8 cellular contexts compared by ENCODE assay signal in the genomic region with DNA sequence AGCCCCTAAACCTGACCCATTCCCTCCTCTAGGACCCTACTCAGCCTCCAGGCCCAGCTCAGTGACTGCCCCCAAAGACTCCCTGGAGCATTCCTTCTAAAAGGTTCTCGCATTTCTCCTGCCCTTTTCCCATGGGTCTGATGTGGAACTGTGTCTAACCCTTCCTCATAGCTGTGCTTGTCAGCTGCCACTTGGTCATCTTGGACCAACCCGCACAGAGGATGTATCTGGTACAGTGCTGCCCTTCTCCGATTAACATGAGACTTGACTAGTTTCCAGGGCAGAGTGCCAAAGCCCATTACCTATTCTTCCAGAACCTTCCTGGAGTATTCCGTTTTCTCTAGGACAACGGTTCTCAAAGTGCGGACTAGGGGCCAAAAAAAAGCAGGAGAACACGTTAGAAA. TPM values are rescaled to one million over a fixed set of nuclear protein-coding genes. Genes with fewer than 3 reads are reported as not detected.
DNase-seq lines count a peak whose midpoint lies in the region; ATAC-seq and TF ChIP-seq lines count a peak whose summit lies in the region.

No MANE protein-coding gene starts in this region.

- intact Hi-C loops in mammary epithelial cell (cut with micrococcal nuclease), result loop anchor here (1.0 to 2.0 kb wide), 2 partner anchors 51 to 277 kb away; partner anchors contain the start of gene GFPT1
- intact Hi-C loops in right lobe of liver (cut with DNase I), result no loop called here
- intact Hi-C loops in thyroid gland (cut with DNase I), result no loop called here

- H3K4me3 ChIP-seq in mammary epithelial cell (replicated peaks in 1 of 3; ENCODE audit: insufficient read depth in 1 of 3, low read depth in 2 of 3, low read length in 3 of 3), result peak overlapping the region; percentile 61 to 89 (median 69)
- H3K4me3 ChIP-seq in right lobe of liver, result peak overlapping the region; percentile 82 to 96 (median 92)
- peak overlapping the region; percentile 43 to 91 (median 64) for H3K4me3 ChIP-seq in thyroid gland (replicated peaks in 1 of 3)

- TF ChIP-seq POLR2A in right lobe of liver (IDR thresholded peaks at IDR 0.05) (no peak), thyroid gland (IDR thresholded peaks at IDR 0.05) (no peak)

- peak overlapping the region; percentile 83 for H3K9ac ChIP-seq in mammary epithelial cell (ENCODE audit: insufficient read depth, low read length)

- ATAC-seq in right lobe of liver, result peak; percentile 40 to 57 (median 43)

- 13% methylated on average over 7 of the region's 7 CpGs for WGBS in mammary epithelial cell (ENCODE audit: low coverage, missing lambda C conversion rate)
- WGBS in right lobe of liver (ENCODE audit: insufficient coverage, low coverage, low lambda C conversion rate, missing lambda C conversion rate), result 63% methylated on average over 7 of the region's 7 CpGs
- WGBS in thyroid gland, 2 donors, result 34 to 41% methylated on average over 7 of the region's 7 CpGs

- CTCF ChIA-PET in mammary epithelial cell (lab: Charles Lee; ENCODE audit: low non-redundant PET), result interaction anchor here (0.7 kb wide), 1 partner anchor 184 kb away, joined by 3 read pairs; no protein-coding TSS in a partner anchor

- peak overlapping the region; percentile 83 for H3K4me2 ChIP-seq in mammary epithelial cell (ENCODE audit: insufficient read depth, low read depth, low read length)

- peak; percentile 56 for DNase-seq in DMS79 (lab: John Stamatoyannopoulos, UW)
- peak; percentile 71 for DNase-seq in LHCN-M2 (ENCODE audit: low read depth)
- no peak for DNase-seq in mammary epithelial cell
- peak in 1 of 3 donors; percentile 53 for DNase-seq in right lobe of liver
- DNase-seq in thyroid gland, result peak; percentile 69 to 76
- no peak for DNase-seq in NCI-H1694 (lab: John Stamatoyannopoulos, UW)
- no peak for DNase-seq in SW 1271 (lab: John Stamatoyannopoulos, UW)
- DNase-seq in NCI-H226, result no peak

- H3K36me3 ChIP-seq in mammary epithelial cell (ENCODE audit: insufficient read depth, low read length), result no peaks in the 10 kb centered on the region
- no peaks in the 10 kb centered on the region for H3K36me3 ChIP-seq in right lobe of liver
- no peaks in the 10 kb centered on the region for H3K36me3 ChIP-seq in thyroid gland

- no peak for TF ChIP-seq CTCF in mammary epithelial cell (conservative IDR thresholded peaks at IDR 0.05 in 1 of 2, IDR thresholded peaks at IDR 0.05 in 1 of 2; ENCODE audit: extremely low read depth in 1 of 2, insufficient read depth in 1 of 2, low read depth in 1 of 2, low read length in 2 of 2)
- TF ChIP-seq CTCF in right lobe of liver (IDR thresholded peaks at IDR 0.05), result no peak
- no peak for TF ChIP-seq CTCF in thyroid gland (IDR thresholded peaks at IDR 0.05)

- BruUV-seq in mammary epithelial cell (replicated peaks; lab: Mats Ljungman, UMichigan), result TSS peak; percentile 87

- H3K27me3 ChIP-seq in mammary epithelial cell (ENCODE audit: insufficient read depth, low read length), result no peaks in the 10 kb centered on the region
- no peaks in the 10 kb centered on the region for H3K27me3 ChIP-seq in right lobe of liver
- H3K27me3 ChIP-seq in thyroid gland, result no peaks in the 10 kb centered on the region

- in situ Hi-C loops in mammary epithelial cell (cut with MboI; ENCODE audit: low sequenced_read_pairs in 2 of 2), result no loop called here

- H3K27ac ChIP-seq in mammary epithelial cell (ENCODE audit: insufficient read depth, low read depth, low read length), result peak overlapping the region; percentile 76
- peak overlapping the region; percentile 85 to 96 (median 95) for H3K27ac ChIP-seq in right lobe of liver
- H3K27ac ChIP-seq in thyroid gland, result peak overlapping the region; percentile 88 to 99 (median 99)

- H2AFZ ChIP-seq in mammary epithelial cell (ENCODE audit: low read depth, low read length), result peak overlapping the region; percentile 100

- no peaks in the 10 kb centered on the region for H3K9me3 ChIP-seq in mammary epithelial cell (replicated peaks; ENCODE audit: insufficient read depth, low read length)
- no peaks in the 10 kb centered on the region for H3K9me3 ChIP-seq in right lobe of liver
- no peaks in the 10 kb centered on the region for H3K9me3 ChIP-seq in thyroid gland

- peaks cover 14% of the 10 kb centered on the region for H3K4me1 ChIP-seq in mammary epithelial cell (ENCODE audit: insufficient read depth, low read length)
- peaks cover 0 to 12% (median 2%) of the 10 kb centered on the region in 4 donors for H3K4me1 ChIP-seq in right lobe of liver
- peaks cover 10 to 23% of the 10 kb centered on the region in 2 donors for H3K4me1 ChIP-seq in thyroid gland

- no peaks in the 10 kb centered on the region for H4K20me1 ChIP-seq in mammary epithelial cell (ENCODE audit: insufficient read depth, low read length)

- dilution Hi-C loops in mammary epithelial cell (cut with HindIII; ENCODE audit: low sequenced_read_pairs), result no loop called here

- H3K79me2 ChIP-seq in mammary epithelial cell (ENCODE audit: insufficient read depth, low read length), result peaks cover 29% of the 10 kb centered on the region

RNA-seq across cellular contexts. Expression of gene NFU1, which starts 0.5 kb away (rescaled TPM):
- 34.9 and 48.0 TPM in 2 replicates for total RNA-seq in LHCN-M2 (2014; rRNA removed)
- 53.8 TPM for polyA plus RNA-seq in LHCN-M2 (2012)
- total RNA-seq in mammary epithelial cell, result 10 to 100 TPM; 23.0 to 39.3 TPM
- 21.8 TPM for polyA plus RNA-seq in mammary epithelial cell
- polyA minus RNA-seq in mammary epithelial cell, result 46.2 TPM
- total RNA-seq in right lobe of liver, result 10 to 100 TPM; 12.7 to 26.1 (median 23.5) TPM
- 10 to 100 TPM; 38.7 to 74.2 (median 55.2) TPM for total RNA-seq in thyroid gland

RNA-seq across cellular contexts. Expression of gene GFPT1, which starts 50.7 kb away (rescaled TPM):
- total RNA-seq in LHCN-M2 (2014; rRNA removed) (31.0 and 32.6 TPM in 2 replicates), mammary epithelial cell (10 to 100 TPM; 43.7 to 76.3 TPM), right lobe of liver (10 to 100 TPM; 20.7 to 46.1 (median 30.5) TPM), thyroid gland (100 to 1,000 TPM in 1 of 4 donors, 10 to 100 TPM in 3; 56.7 to 125 (median 71.3) TPM)
- 18.4 TPM for polyA plus RNA-seq in LHCN-M2 (2012)
- polyA plus RNA-seq in mammary epithelial cell, result 10.1 TPM
- 35.1 TPM for polyA minus RNA-seq in mammary epithelial cell

Comparison
In these comparisons a context has a peak if more than half of its experiments do, and no peak if none do; other contexts are left out.
1. DNase-seq: peak in DMS79 (single experiment), LHCN-M2 (single experiment) and thyroid gland (2 of 2); none in mammary epithelial cell (single experiment), NCI-H1694 (single experiment), SW 1271 (0 of 2) and NCI-H226 (single experiment).
2. Peak in every context shown above with its lines, with median percentiles within 50 percentile points of each other: H3K27ac ChIP-seq and H3K4me3 ChIP-seq.